ENCODE assay signal across 16 cellular contexts in the genomic region with DNA sequence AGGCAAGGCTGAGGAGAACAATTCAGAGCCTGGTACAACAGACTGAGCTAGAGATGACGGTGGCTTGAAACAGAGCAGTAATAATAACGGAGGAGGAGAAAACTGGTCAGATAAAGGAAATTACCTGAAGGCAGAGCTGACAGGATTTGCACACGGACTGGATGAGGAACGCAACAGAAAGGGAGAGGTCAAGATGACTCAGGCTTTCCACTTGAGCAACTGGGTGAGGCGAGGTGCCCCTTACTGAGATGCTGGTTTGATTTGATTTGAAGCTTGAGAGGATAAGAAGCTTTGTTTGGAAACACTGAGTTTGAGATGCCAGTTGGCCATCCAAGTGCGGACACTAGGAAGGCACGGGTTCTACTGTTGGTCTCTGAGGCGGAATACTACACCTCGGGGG. TPM values are rescaled to one million over a fixed set of nuclear protein-coding genes. Genes with fewer than 3 reads are reported as not detected.
A peak's percentile ranks its signal among the peaks of the same experiment; 100 is the strongest.
DNase-seq lines count a peak whose midpoint lies in the region; ATAC-seq, FAIRE-seq and TF ChIP-seq lines count a peak whose summit lies in the region.
"Had no signal": no experiment of that assay in that cellular context is flagged by ENCODE, and none has a peak within 500 bp of the region (broad histone marks: within the 10 kb centered on the region; RNA-seq: fewer than 3 reads in every experiment).

No MANE protein-coding gene starts in this region.

- H3K27ac ChIP-seq in Karpas-422 (ENCODE audit: low read length) = no peak overlapping the region
- H3K27ac ChIP-seq in astrocyte (ENCODE audit: low read depth, low read length) = no peak overlapping the region
- H3K27ac ChIP-seq: brain microvascular endothelial cell, uterus had no signal

- no peaks in the 10 kb centered on the region for H3K4me1 Mint-ChIP-seq in astrocyte (ENCODE audit: low read depth, unreplicated experiment)

- H3K27me3 Mint-ChIP-seq in astrocyte (ENCODE audit: low read depth, unreplicated experiment) = no peaks in the 10 kb centered on the region

- no peak overlapping the region for H3K4me2 ChIP-seq in Karpas-422 (ENCODE audit: low read depth, low read length, poor library complexity, severe bottlenecking)
- no peak overlapping the region for H3K4me2 ChIP-seq in astrocyte (ENCODE audit: low read length)

- H3K9me2 ChIP-seq in Karpas-422 (replicated peaks; ENCODE audit: insufficient read depth, low read length) = no peaks in the 10 kb centered on the region

- no peak overlapping the region for H3K27ac Mint-ChIP-seq in astrocyte (ENCODE audit: unreplicated experiment)
- H3K27ac Mint-ChIP-seq: endodermal cell, nephron had no signal

- H3K9ac ChIP-seq in Karpas-422 (ENCODE audit: low read length) (no peak overlapping the region), astrocyte (ENCODE audit: low read length) (no peak overlapping the region)

- no peaks in the 10 kb centered on the region for H3K9me3 ChIP-seq in Karpas-422 (ENCODE audit: low read length)
- no peaks in the 10 kb centered on the region for H3K9me3 ChIP-seq in astrocyte (ENCODE audit: insufficient read depth, low read depth, low read length)
- H3K9me3 ChIP-seq: uterus had no signal

- H3K36me3 Mint-ChIP-seq in astrocyte (ENCODE audit: low read depth, unreplicated experiment) = peaks cover 10% of the 10 kb centered on the region

- H3K36me3 ChIP-seq in Karpas-422 (ENCODE audit: insufficient read depth, low read length) (no peaks in the 10 kb centered on the region), astrocyte (ENCODE audit: insufficient read depth, low read length) (no peaks in the 10 kb centered on the region)
- H3K36me3 ChIP-seq: brain microvascular endothelial cell, uterus had no signal

- ATAC-seq in GM21367 (IDR thresholded peaks at IDR 0.05; ENCODE audit: unreplicated experiment) (no peak), GM18909 (IDR thresholded peaks at IDR 0.05; ENCODE audit: poor library complexity, unreplicated experiment) (no peak)

- FAIRE-seq in astrocyte (lab: Jason Lieb, UNC) = no peak

- TF ChIP-seq CTCF in astrocyte (IDR thresholded peaks at IDR 0.05; ENCODE audit: insufficient read depth, low read depth, low read length) = no peak

- H3K9me3 Mint-ChIP-seq in astrocyte (ENCODE audit: unreplicated experiment) = peaks cover 4% of the 10 kb centered on the region
- H3K9me3 Mint-ChIP-seq: endodermal cell, nephron had no signal

- no peak overlapping the region for H3K4me3 ChIP-seq in Karpas-422 (ENCODE audit: low read length)
- H3K4me3 ChIP-seq in astrocyte (ENCODE audit: insufficient read depth, low read depth, low read length) = no peak overlapping the region
- H3K4me3 ChIP-seq: uterus had no signal

- no peaks in the 10 kb centered on the region for H3K79me2 ChIP-seq in Karpas-422 (ENCODE audit: low read length)
- H3K79me2 ChIP-seq in astrocyte (ENCODE audit: insufficient read depth, low read length) = no peaks in the 10 kb centered on the region

- no peaks in the 10 kb centered on the region; the same call in 1 of the 2 replicates for H3K4me1 ChIP-seq in Karpas-422 (ENCODE audit: low read length)
- no peaks in the 10 kb centered on the region for H3K4me1 ChIP-seq in astrocyte (ENCODE audit: insufficient read depth, low read length)
- H3K4me1 ChIP-seq: uterus had no signal

- H2AFZ ChIP-seq in Karpas-422 (ENCODE audit: low read length) (no peak overlapping the region), astrocyte (ENCODE audit: low read depth, low read length) (no peak overlapping the region)

- no peak overlapping the region for H3K4me3 Mint-ChIP-seq in astrocyte (ENCODE audit: unreplicated experiment)
- H3K4me3 Mint-ChIP-seq: endodermal cell, nephron had no signal

- H3K27me3 ChIP-seq in Karpas-422 (ENCODE audit: low read length) (no peaks in the 10 kb centered on the region), astrocyte (ENCODE audit: insufficient read depth, low read length) (no peaks in the 10 kb centered on the region)
- H3K27me3 ChIP-seq: brain microvascular endothelial cell, uterus had no signal

- DNase-seq in Daoy (ENCODE audit: low read depth) = peak; percentile 40
- DNase-seq in Karpas-422 = peak; percentile 49
- peak; percentile 23 for DNase-seq in astrocyte (ENCODE audit: low read depth)
- peak; percentile 24 for DNase-seq in islet precursor cell
- no peak for DNase-seq in activated T-cell treated with anti-CD3 and anti-CD28 coated beads for 4 hours
- DNase-seq in cerebellar cortex (ENCODE audit: low spot score) = no peak
- DNase-seq: activated CD4-positive, alpha-beta T cell treated with anti-CD3 and anti-CD28 coated beads, Interleukin-2, amount 50 U/mL, for 4 hours; activated effector memory CD4-positive, alpha-beta T cell treated with anti-CD3 and anti-CD28 coated beads, Interleukin-2, amount 50 U/mL, for 16 hours; brain microvascular endothelial cell; endodermal cell; NCI-H1048; NCI-H345; uterus had no signal

- no peaks in the 10 kb centered on the region for H4K20me1 ChIP-seq in Karpas-422 (ENCODE audit: insufficient read depth, low read depth, low read length)
- H4K20me1 ChIP-seq in astrocyte (ENCODE audit: insufficient read depth, low read length) = no peaks in the 10 kb centered on the region

RNA-seq across cellular contexts. Expression of a gene that starts 35.4 kb away (rescaled TPM):
- 27.4 and 34.8 TPM in 2 replicates for total RNA-seq in Daoy (2014; rRNA removed; shearing (Covaris generic))
- total RNA-seq in Karpas-422 (2014; rRNA removed; shearing (Covaris generic); ENCODE audit: low replicate concordance) = not detected in 2 replicates
- total RNA-seq in astrocyte = 9.8 and 11.6 TPM in 2 replicates

RNA-seq across cellular contexts. Expression of a gene that starts 52.2 kb away (rescaled TPM):
- total RNA-seq in Daoy (2014; rRNA removed; shearing (Covaris generic)) = 0.18 and 0.51 TPM in 2 replicates
- total RNA-seq in Karpas-422 (2014; rRNA removed; shearing (Covaris generic); ENCODE audit: low replicate concordance) = 6.8 TPM in 1 of 2 replicates, not detected in the other
- 1.5 and 1.6 TPM in 2 replicates for total RNA-seq in astrocyte

Comparison
In these comparisons a context has a peak if more than half of its experiments do, and no peak if none do; other contexts are left out.
1. DNase-seq: peak in Daoy (single experiment), Karpas-422 (single experiment), astrocyte (single experiment) and islet precursor cell (single experiment); none in activated T-cell treated with anti-CD3 and anti-CD28 coated beads for 4 hours (single experiment) and cerebellar cortex (single experiment).
2. RNA of a gene that starts 35.4 kb away (total RNA-seq): 27.4 to 34.8 TPM in Daoy and 9.8 to 11.6 TPM in astrocyte; not detected in Karpas-422; every median in the first group is over 10 times any median in the second.